In the genomic region with DNA sequence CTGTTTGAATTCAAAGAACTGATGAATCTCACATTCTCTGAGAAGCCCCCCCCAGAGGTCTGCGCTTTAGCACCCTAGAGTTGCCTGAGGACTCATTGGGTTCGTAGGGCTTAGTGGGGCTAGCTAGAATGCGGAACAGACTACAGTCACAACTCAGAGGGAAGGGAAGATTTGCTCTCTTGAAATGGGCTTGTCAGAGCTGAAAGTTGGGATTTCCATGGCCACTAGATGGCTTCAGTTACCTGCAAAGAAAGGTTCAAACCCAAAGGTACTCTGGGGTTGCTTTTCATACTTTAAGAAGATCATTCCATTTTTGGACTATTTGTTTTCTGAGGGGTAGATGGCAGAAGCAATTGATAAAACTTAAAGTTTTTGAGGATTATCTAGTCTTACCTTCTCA, we compare ENCODE assay signal across 9 cellular contexts.
DNase-seq lines count a peak whose midpoint lies in the region; ATAC-seq and TF ChIP-seq lines count a peak whose summit lies in the region.
"Had no signal": no experiment of that assay in that cellular context is flagged by ENCODE, and none has a peak within 500 bp of the region (broad histone marks: within the 10 kb centered on the region; RNA-seq: fewer than 3 reads in every experiment).

No MANE protein-coding gene starts in this region.

- no peak overlapping the region for H3K27ac ChIP-seq in osteoblast (ENCODE audit: low read depth, low read length)

- H3K36me3 ChIP-seq in osteoblast (ENCODE audit: insufficient read depth, low read length), result no peaks in the 10 kb centered on the region

- H3K4me3 ChIP-seq in GM12875 (ENCODE audit: low read depth, low read length) (no peak overlapping the region), osteoblast (ENCODE audit: insufficient read depth, low read length) (no peak overlapping the region)

- no peaks in the 10 kb centered on the region for H3K4me1 ChIP-seq in osteoblast (ENCODE audit: insufficient read depth, low read length)

- H3K9me3 Mint-ChIP-seq in brain, result peaks cover 0 to 5% (median 3%) of the 10 kb centered on the region in 5 experiments
- no peaks in the 10 kb centered on the region for H3K9me3 Mint-ChIP-seq in activated naive CD8-positive, alpha-beta T cell treated with anti-CD3 and anti-CD28 coated beads for 36 hours

- no peak overlapping the region for H3K4me3 Mint-ChIP-seq in brain
- no peak overlapping the region for H3K4me3 Mint-ChIP-seq in activated naive CD8-positive, alpha-beta T cell treated with anti-CD3 and anti-CD28 coated beads for 36 hours
- H3K4me3 Mint-ChIP-seq: activated naive CD8-positive, alpha-beta T cell had no signal

- DNase-seq in NCI-H1694 (lab: John Stamatoyannopoulos, UW) (peak; percentile 14), osteoblast (ENCODE audit: insufficient read length, low spot score, missing footprints) (no peak), HuH-7.5 (ENCODE audit: low spot score) (no peak)
- DNase-seq in activated effector memory CD4-positive, alpha-beta T cell treated with Interleukin-2 at 50 U/mL for 16 hours, result no peak
- DNase-seq in activated naive CD8-positive, alpha-beta T cell treated with anti-CD3 and anti-CD28 coated beads for 36 hours, result no peak

- H4K20me1 ChIP-seq in osteoblast (ENCODE audit: insufficient read depth, low read length), result no peaks in the 10 kb centered on the region

- H3K36me3 Mint-ChIP-seq in brain, result no peaks in the 10 kb centered on the region
- H3K36me3 Mint-ChIP-seq in activated naive CD8-positive, alpha-beta T cell treated with anti-CD3 and anti-CD28 coated beads for 36 hours, result no peaks in the 10 kb centered on the region

- H3K27ac Mint-ChIP-seq in brain, result no peak overlapping the region
- no peak overlapping the region for H3K27ac Mint-ChIP-seq in activated naive CD8-positive, alpha-beta T cell treated with anti-CD3 and anti-CD28 coated beads for 36 hours
- H3K27ac Mint-ChIP-seq: activated naive CD8-positive, alpha-beta T cell had no signal

- no peak for ATAC-seq in GM21717 (IDR thresholded peaks at IDR 0.05; ENCODE audit: unreplicated experiment)

- no peaks in the 10 kb centered on the region for H3K4me1 Mint-ChIP-seq in brain
- H3K4me1 Mint-ChIP-seq in activated naive CD8-positive, alpha-beta T cell treated with anti-CD3 and anti-CD28 coated beads for 36 hours, result no peaks in the 10 kb centered on the region

- H2AFZ ChIP-seq in osteoblast (ENCODE audit: low read length), result no peak overlapping the region

- no peak overlapping the region for H3K4me2 ChIP-seq in osteoblast (ENCODE audit: insufficient read depth, low read length)

- H3K27me3 ChIP-seq in osteoblast (ENCODE audit: insufficient read depth, low read length), result no peaks in the 10 kb centered on the region

- H3K79me2 ChIP-seq in osteoblast (ENCODE audit: insufficient read depth, low read length), result no peaks in the 10 kb centered on the region

- 0 out of 2 replicates have a peak, but pooled peaks have one; percentile 33 for TF ChIP-seq CTCF in GM12875 (IDR thresholded peaks at IDR 0.05; ENCODE audit: borderline replicate concordance, insufficient read depth, low read depth, low read length)
- TF ChIP-seq CTCF in brain (conservative IDR thresholded peaks at IDR 0.05), result peak; percentile 14 to 51
- TF ChIP-seq CTCF in osteoblast (IDR thresholded peaks at IDR 0.05; ENCODE audit: extremely low read depth, low read depth, low read length), result peak; percentile 40

- no peaks in the 10 kb centered on the region for H3K27me3 Mint-ChIP-seq in brain
- no peaks in the 10 kb centered on the region for H3K27me3 Mint-ChIP-seq in activated naive CD8-positive, alpha-beta T cell treated with anti-CD3 and anti-CD28 coated beads for 36 hours
- H3K27me3 Mint-ChIP-seq: activated naive CD8-positive, alpha-beta T cell had no signal

- no peaks in the 10 kb centered on the region for H3K9me3 ChIP-seq in osteoblast (ENCODE audit: low read depth, low read length)
